Comparison of ENCODE assay signal across 15 cellular contexts in the genomic region with DNA sequence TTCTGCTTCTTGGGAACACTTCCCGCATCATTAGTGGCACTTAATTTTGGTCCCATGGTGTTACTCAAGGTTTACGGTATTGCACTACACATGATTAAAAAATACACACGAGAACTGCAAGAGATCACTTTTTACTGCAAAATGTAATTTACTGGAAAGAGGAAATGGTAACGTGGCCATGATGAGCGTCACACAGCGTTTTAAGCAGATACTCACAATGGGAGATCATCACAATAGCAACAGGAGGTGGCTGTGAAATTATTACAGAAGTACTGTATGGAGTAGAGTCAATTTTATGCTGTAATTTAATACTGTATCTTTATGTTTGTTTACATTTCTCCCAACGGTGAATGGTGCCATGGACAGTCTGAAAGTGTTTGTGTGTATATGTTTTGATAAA.
"Had no signal": no experiment of that assay in that cellular context is flagged by ENCODE, and none has a peak within 500 bp of the region (broad histone marks: within the 10 kb centered on the region; RNA-seq: fewer than 3 reads in every experiment).

No MANE protein-coding gene starts in this region.

- ATAC-seq: activated CD8-positive, alpha-beta memory T cell treated with anti-CD3 and anti-CD28 coated beads, Interleukin-2, amount 10 ng/mL, durations not matched to agents 7 days and 5 days; left ventricle myocardium superior; natural killer cell; stimulated activated naive B cell treated with anti-CD40 and anti-IgM and Interleukin-4, amounts not matched to agents 10 μg/mL and 1 μg/mL and 100 μg/mL, for 72 hours had no signal

- H3K36me3 ChIP-seq: thyroid gland had no signal

- H3K4me3 ChIP-seq: thyroid gland had no signal

- H3K9me3 ChIP-seq: thyroid gland had no signal

- H3K27me3 ChIP-seq: thyroid gland had no signal

- H3K27ac ChIP-seq: thyroid gland, VCaP had no signal

- DNase-seq: activated CD4-positive, alpha-beta T cell treated with anti-CD3 and anti-CD28 coated beads for 1 hour; activated CD4-positive, alpha-beta T cell treated with anti-CD3 and anti-CD28 coated beads, Interleukin-2, amount 50 U/mL, for 48 hours; activated CD8-positive, alpha-beta memory T cell treated with anti-CD3 and anti-CD28 coated beads, Interleukin-2, amount 10 ng/mL, durations not matched to agents 7 days and 5 days; activated naive CD4-positive, alpha-beta T cell treated with anti-CD3 and anti-CD28 coated beads for 36 hours; activated T-cell treated with anti-CD3 and anti-CD28 coated beads, Interleukin-2, amount 50 U/mL, for 1 hour; effector memory CD4-positive, alpha-beta T cell; foreskin melanocyte; kidney glomerular epithelial cell; left ventricle myocardium superior; mesenchymal stem cell; natural killer cell; stimulated activated CD4-positive, alpha-beta T cell treated with anti-CD3 and anti-CD28 coated beads, Interleukin-2, amount 100 ng/mL, for 48 hours; stimulated activated naive B cell treated with anti-CD40 and anti-IgM and Interleukin-4, amounts not matched to agents 10 μg/mL and 1 μg/mL and 100 μg/mL, for 72 hours; thyroid gland had no signal
